In the genomic region with DNA sequence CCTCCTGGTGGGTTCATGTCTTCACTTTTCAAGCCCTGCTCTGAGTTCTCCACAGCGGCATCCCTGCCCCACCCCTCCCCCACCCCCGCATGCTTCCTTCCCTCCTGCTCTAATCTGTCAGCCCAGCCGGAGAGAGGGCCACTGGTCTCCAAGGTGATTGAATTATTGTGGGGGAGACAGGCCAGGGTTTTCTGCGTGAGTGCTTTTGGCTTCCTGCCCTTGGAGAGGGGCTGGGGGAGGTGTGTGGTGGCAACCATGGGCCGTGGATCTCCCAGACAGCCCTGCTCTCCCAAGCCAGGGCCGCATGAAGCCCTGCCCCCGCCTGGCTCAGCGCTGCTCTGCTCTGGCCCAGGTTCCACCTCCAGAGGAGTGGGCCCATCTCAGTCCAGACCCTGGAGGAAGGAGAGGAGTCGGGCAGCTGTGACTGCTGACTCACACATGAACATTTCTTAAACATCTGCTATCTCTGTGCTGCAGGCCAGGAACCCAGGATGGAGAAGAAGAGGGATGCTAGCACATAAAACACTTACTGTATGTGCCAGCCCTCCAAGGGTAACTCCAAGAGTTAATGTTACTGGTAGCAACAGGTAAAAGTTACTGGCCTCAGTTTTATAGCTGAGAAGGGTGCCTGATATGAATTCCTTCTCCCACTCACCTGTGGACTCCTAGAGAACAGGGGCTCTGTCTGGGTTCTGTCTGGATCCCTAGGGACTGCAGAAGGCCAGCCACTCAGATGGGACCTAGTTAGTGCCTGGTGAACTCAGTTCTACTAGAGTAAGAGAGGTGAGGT, we compare ENCODE assay signal across 2 cellular contexts.
TF ChIP-seq lines count a peak whose summit lies in the region.

No MANE protein-coding gene starts in this region.

TF ChIP-seq in liver, 16 proteins besides CTCF, POLR2A, EP300 and RAD21:
- TF ChIP-seq, protein P1, sequence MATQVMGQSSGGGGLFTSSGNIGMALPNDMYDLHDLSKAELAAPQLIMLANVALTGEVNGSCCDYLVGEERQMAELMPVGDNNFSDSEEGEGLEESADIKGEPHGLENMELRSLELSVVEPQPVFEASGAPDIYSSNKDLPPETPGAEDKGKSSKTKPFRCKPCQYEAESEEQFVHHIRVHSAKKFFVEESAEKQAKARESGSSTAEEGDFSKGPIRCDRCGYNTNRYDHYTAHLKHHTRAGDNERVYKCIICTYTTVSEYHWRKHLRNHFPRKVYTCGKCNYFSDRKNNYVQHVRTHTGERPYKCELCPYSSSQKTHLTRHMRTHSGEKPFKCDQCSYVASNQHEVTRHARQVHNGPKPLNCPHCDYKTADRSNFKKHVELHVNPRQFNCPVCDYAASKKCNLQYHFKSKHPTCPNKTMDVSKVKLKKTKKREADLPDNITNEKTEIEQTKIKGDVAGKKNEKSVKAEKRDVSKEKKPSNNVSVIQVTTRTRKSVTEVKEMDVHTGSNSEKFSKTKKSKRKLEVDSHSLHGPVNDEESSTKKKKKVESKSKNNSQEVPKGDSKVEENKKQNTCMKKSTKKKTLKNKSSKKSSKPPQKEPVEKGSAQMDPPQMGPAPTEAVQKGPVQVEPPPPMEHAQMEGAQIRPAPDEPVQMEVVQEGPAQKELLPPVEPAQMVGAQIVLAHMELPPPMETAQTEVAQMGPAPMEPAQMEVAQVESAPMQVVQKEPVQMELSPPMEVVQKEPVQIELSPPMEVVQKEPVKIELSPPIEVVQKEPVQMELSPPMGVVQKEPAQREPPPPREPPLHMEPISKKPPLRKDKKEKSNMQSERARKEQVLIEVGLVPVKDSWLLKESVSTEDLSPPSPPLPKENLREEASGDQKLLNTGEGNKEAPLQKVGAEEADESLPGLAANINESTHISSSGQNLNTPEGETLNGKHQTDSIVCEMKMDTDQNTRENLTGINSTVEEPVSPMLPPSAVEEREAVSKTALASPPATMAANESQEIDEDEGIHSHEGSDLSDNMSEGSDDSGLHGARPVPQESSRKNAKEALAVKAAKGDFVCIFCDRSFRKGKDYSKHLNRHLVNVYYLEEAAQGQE (IDR thresholded peaks at IDR 0.05), result no peak
- TF ChIP-seq NR2F2 (IDR thresholded peaks at IDR 0.05) (no peak), FOXA2 (IDR thresholded peaks at IDR 0.05) (no peak), TAF1 (conservative IDR thresholded peaks at IDR 0.05) (no peak), HNF4A (conservative IDR thresholded peaks at IDR 0.05) (no peak), EGR1 (IDR thresholded peaks at IDR 0.05; ENCODE audit: low read depth in 2 of 2) (no peak), GABPA (IDR thresholded peaks at IDR 0.05 in 1 of 2, conservative IDR thresholded peaks at IDR 0.05 in 1 of 2) (no peak), RXRA (IDR thresholded peaks at IDR 0.05) (no peak), HNF4G (IDR thresholded peaks at IDR 0.05) (no peak), FOXA1 (IDR thresholded peaks at IDR 0.05) (no peak), SP1 (IDR thresholded peaks at IDR 0.05) (no peak), JUND (IDR thresholded peaks at IDR 0.05) (no peak), YY1 (IDR thresholded peaks at IDR 0.05) (no peak)
- TF ChIP-seq, protein P2, sequence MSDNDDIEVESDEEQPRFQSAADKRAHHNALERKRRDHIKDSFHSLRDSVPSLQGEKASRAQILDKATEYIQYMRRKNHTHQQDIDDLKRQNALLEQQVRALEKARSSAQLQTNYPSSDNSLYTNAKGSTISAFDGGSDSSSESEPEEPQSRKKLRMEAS (IDR thresholded peaks at IDR 0.05), result no peak
- TF ChIP-seq, protein P3, sequence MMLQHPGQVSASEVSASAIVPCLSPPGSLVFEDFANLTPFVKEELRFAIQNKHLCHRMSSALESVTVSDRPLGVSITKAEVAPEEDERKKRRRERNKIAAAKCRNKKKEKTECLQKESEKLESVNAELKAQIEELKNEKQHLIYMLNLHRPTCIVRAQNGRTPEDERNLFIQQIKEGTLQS (IDR thresholded peaks at IDR 0.05), result no peak
- TF ChIP-seq, protein P4, sequence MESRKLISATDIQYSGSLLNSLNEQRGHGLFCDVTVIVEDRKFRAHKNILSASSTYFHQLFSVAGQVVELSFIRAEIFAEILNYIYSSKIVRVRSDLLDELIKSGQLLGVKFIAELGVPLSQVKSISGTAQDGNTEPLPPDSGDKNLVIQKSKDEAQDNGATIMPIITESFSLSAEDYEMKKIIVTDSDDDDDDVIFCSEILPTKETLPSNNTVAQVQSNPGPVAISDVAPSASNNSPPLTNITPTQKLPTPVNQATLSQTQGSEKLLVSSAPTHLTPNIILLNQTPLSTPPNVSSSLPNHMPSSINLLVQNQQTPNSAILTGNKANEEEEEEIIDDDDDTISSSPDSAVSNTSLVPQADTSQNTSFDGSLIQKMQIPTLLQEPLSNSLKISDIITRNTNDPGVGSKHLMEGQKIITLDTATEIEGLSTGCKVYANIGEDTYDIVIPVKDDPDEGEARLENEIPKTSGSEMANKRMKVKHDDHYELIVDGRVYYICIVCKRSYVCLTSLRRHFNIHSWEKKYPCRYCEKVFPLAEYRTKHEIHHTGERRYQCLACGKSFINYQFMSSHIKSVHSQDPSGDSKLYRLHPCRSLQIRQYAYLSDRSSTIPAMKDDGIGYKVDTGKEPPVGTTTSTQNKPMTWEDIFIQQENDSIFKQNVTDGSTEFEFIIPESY (IDR thresholded peaks at IDR 0.05), result no peak

TF ChIP-seq in HepG2, 621 proteins besides CTCF, POLR2A, EP300 and RAD21 (continued from another document):
- no peak for TF ChIP-seq RCOR2 (CRISPR knock-in tag; IDR thresholded peaks at IDR 0.05)
- TF ChIP-seq ZNF792 (CRISPR knock-in tag; IDR thresholded peaks at IDR 0.05), result no peak
- no peak for TF ChIP-seq ZNF224 (CRISPR knock-in tag; IDR thresholded peaks at IDR 0.05)
- TF ChIP-seq SAFB2 (CRISPR knock-in tag; IDR thresholded peaks at IDR 0.05; ENCODE audit: borderline replicate concordance, low read depth), result no peak
- TF ChIP-seq ZNF629 (CRISPR knock-in tag; conservative IDR thresholded peaks at IDR 0.05), result no peak
